Comparison of ENCODE assay signal across 8 cellular contexts in genomic region chr14:61860294-61860918, GRCh38. TPM values are rescaled to one million over a fixed set of nuclear protein-coding genes. Genes with fewer than 3 reads are reported as not detected.
DNase-seq lines count a peak whose midpoint lies in the region; ATAC-seq and TF ChIP-seq lines count a peak whose summit lies in the region.

No MANE protein-coding gene starts in this region.

- CTCF ChIA-PET in PC-9 (lab: Charles Lee) = interaction anchor here (2.2 kb wide), 1 partner anchor 266 kb away, joined by 8 read pairs; no protein-coding TSS in a partner anchor

- no peak overlapping the region for H3K27ac ChIP-seq in PC-9

- no peak overlapping the region for H3K4me2 ChIP-seq in PC-9

- DNase-seq in DMS114 treated with DMSO at 0.1 percent for 48 hours (lab: John Stamatoyannopoulos, UW; ENCODE audit: unreplicated experiment) (peak; percentile 10), PC-9 (peak in 1 of 2 experiments; percentile 54), activated T-helper 1 cell treated with Interleukin-2 at 50 U/mL for 16 hours (ENCODE audit: low read depth) (peak; percentile 15), glomerular visceral epithelial cell (ENCODE audit: extremely low spot score) (peak; percentile 45), midbrain (lab: John Stamatoyannopoulos, UW) (no peak)
- peak; percentile 79 for DNase-seq in stimulated activated CD4-positive, alpha-beta T cell treated with anti-CD3 and anti-CD28 coated beads, Interleukin-15, amount 100 ng/mL, for 24 hours

- peak; percentile 99 for ATAC-seq in GM19395 (IDR thresholded peaks at IDR 0.05; ENCODE audit: unreplicated experiment)
- peak; percentile 99 for ATAC-seq in HG03378 (IDR thresholded peaks at IDR 0.05; ENCODE audit: unreplicated experiment)

- H3K4me1 ChIP-seq in PC-9 (replicated peaks; ENCODE audit: insufficient read depth) = no peaks in the 10 kb centered on the region

- H4K20me1 ChIP-seq in PC-9 (ENCODE audit: insufficient read depth) = no peaks in the 10 kb centered on the region

- TF ChIP-seq CTCF in PC-9 (conservative IDR thresholded peaks at IDR 0.05) = peak; percentile 87

- intact Hi-C loops in PC-9 (cut with micrococcal nuclease; ENCODE audit: unreplicated experiment) = no loop called here

- no TSS peak for BruUV-seq in PC-9 (replicated peaks; lab: Mats Ljungman, UMichigan)

- 0 out of 2 replicates have a peak, but pooled peaks cover 4% of the 10 kb centered on the region for H3K9me3 ChIP-seq in PC-9 (ENCODE audit: insufficient read depth, low read depth)

- no peaks in the 10 kb centered on the region for H3K9me2 ChIP-seq in PC-9 (ENCODE audit: insufficient read depth)

- H3K27me3 ChIP-seq in PC-9 (ENCODE audit: insufficient read depth, low read depth) = no peaks in the 10 kb centered on the region

- H3K79me2 ChIP-seq in PC-9 (ENCODE audit: low read depth) = no peaks in the 10 kb centered on the region

- 0 out of 2 replicates have a peak overlapping the region, but pooled peaks have one; percentile 4 for H2AFZ ChIP-seq in PC-9

- H3F3A ChIP-seq in PC-9 (ENCODE audit: insufficient read depth, low read depth) = no peaks in the 10 kb centered on the region

- no peaks in the 10 kb centered on the region for H3K36me3 ChIP-seq in PC-9 (ENCODE audit: low read depth)

- POLR2A ChIA-PET in PC-9 (lab: Charles Lee; ENCODE audit: unreplicated experiment) = no interaction called here

- H3K4me3 ChIP-seq in PC-9 = no peak overlapping the region

RNA-seq across cellular contexts. Expression of gene SYT16, which starts 47.9 kb away (rescaled TPM):
- 5.1 and 10.8 TPM in 2 replicates for total RNA-seq in PC-9 (2021)
